ENCODE assay signal across 9 cellular contexts in genomic region chr17:7043195-7043543, GRCh38. TPM values are rescaled to one million over a fixed set of nuclear protein-coding genes. Genes with fewer than 3 reads are reported as not detected.
DNase-seq lines count a peak whose midpoint lies in the region; ATAC-seq and TF ChIP-seq lines count a peak whose summit lies in the region.
"Had no signal": no experiment of that assay in that cellular context is flagged by ENCODE, and none has a peak within 500 bp of the region (broad histone marks: within the 10 kb centered on the region; RNA-seq: fewer than 3 reads in every experiment).

No MANE protein-coding gene starts in this region.

- H3K4me1 Mint-ChIP-seq in CD4-positive, CD25-positive, alpha-beta regulatory T cell = peaks cover 12 to 60% (median 28%) of the 10 kb centered on the region in 4 donors
- H3K4me1 Mint-ChIP-seq in T-cell = peaks cover 42 to 56% (median 43%) of the 10 kb centered on the region in 3 donors

- no peak overlapping the region for H3K4me3 ChIP-seq in CD4-positive, CD25-positive, alpha-beta regulatory T cell (ENCODE audit: low read depth, low read length)
- peak overlapping the region; percentile 19 to 48 for H3K4me3 ChIP-seq in foreskin fibroblast (ENCODE audit: low read depth in 1 of 2, low read length in 2 of 2)
- H3K4me3 ChIP-seq in osteoblast (ENCODE audit: insufficient read depth, low read length) = peak overlapping the region; percentile 63

- H3K36me3 Mint-ChIP-seq in CD4-positive, CD25-positive, alpha-beta regulatory T cell = no peaks in the 10 kb centered on the region
- no peaks in the 10 kb centered on the region for H3K36me3 Mint-ChIP-seq in T-cell

- no peaks in the 10 kb centered on the region for H3K9me3 Mint-ChIP-seq in CD4-positive, CD25-positive, alpha-beta regulatory T cell
- H3K9me3 Mint-ChIP-seq in T-cell = no peaks in the 10 kb centered on the region

- no peak for ATAC-seq in CD4-positive, CD25-positive, alpha-beta regulatory T cell (ENCODE audit: low read depth in 2 of 2)
- ATAC-seq in T-cell (replicated peaks in 1 of 4) = peak in 3 of 4 experiments; percentile 2 to 9 (median 5)
- no peak for ATAC-seq in GM19035 (IDR thresholded peaks at IDR 0.05; ENCODE audit: unreplicated experiment)
- no peak for ATAC-seq in GM18870 (IDR thresholded peaks at IDR 0.05; ENCODE audit: unreplicated experiment)
- ATAC-seq in HG02642 (IDR thresholded peaks at IDR 0.05; ENCODE audit: poor library complexity, unreplicated experiment) = no peak

- H3K9me3 ChIP-seq in CD4-positive, CD25-positive, alpha-beta regulatory T cell (ENCODE audit: control insufficient read depth in 2 of 2, low read length in 2 of 2) = no peaks in the 10 kb centered on the region
- no peaks in the 10 kb centered on the region for H3K9me3 ChIP-seq in osteoblast (ENCODE audit: low read depth, low read length)

- TF ChIP-seq CTCF in foreskin fibroblast (IDR thresholded peaks at IDR 0.05; ENCODE audit: low read depth, low read length) = no peak
- TF ChIP-seq CTCF in osteoblast (IDR thresholded peaks at IDR 0.05; ENCODE audit: extremely low read depth, low read depth, low read length) = no peak

- DNase-seq in CD4-positive, CD25-positive, alpha-beta regulatory T cell = no peak
- peak in 1 of 34 experiments; percentile 28 for DNase-seq in T-cell
- DNase-seq in foreskin fibroblast = no peak
- DNase-seq in osteoblast (ENCODE audit: insufficient read length, low spot score, missing footprints) = peak; percentile 68
- no peak for DNase-seq in NCI-H82 treated with DMSO at 0.1 percent for 48 hours (lab: John Stamatoyannopoulos, UW; ENCODE audit: unreplicated experiment)

- H3K4me3 Mint-ChIP-seq in CD4-positive, CD25-positive, alpha-beta regulatory T cell = peak overlapping the region in 3 of 4 donors; percentile 69 to 87 (median 80)
- H3K4me3 Mint-ChIP-seq in T-cell = peak overlapping the region; percentile 65 to 79 (median 74)

- no peaks in the 10 kb centered on the region for H4K20me1 ChIP-seq in osteoblast (ENCODE audit: insufficient read depth, low read length)

- POLR2A ChIA-PET in T-cell (lab: Charles Lee) = no interaction called here

- CTCF ChIA-PET in T-cell (lab: Charles Lee) = no interaction called here

- peak overlapping the region; percentile 33 for H3K27ac ChIP-seq in CD4-positive, CD25-positive, alpha-beta regulatory T cell (ENCODE audit: insufficient read depth, low read length, poor library complexity, severe bottlenecking)
- no peak overlapping the region for H3K27ac ChIP-seq in osteoblast (ENCODE audit: low read depth, low read length)

- no peaks in the 10 kb centered on the region for H3K79me2 ChIP-seq in osteoblast (ENCODE audit: insufficient read depth, low read length)

- H2AFZ ChIP-seq in osteoblast (ENCODE audit: low read length) = peak overlapping the region; percentile 51

- peaks cover 32% of the 10 kb centered on the region for H3K27me3 Mint-ChIP-seq in CD4-positive, CD25-positive, alpha-beta regulatory T cell
- H3K27me3 Mint-ChIP-seq in T-cell = no peaks in the 10 kb centered on the region

- H3K36me3 ChIP-seq in CD4-positive, CD25-positive, alpha-beta regulatory T cell (ENCODE audit: control insufficient read depth, insufficient read depth, low read length) = no peaks in the 10 kb centered on the region
- no peaks in the 10 kb centered on the region for H3K36me3 ChIP-seq in osteoblast (ENCODE audit: insufficient read depth, low read length)

- peaks cover 51% of the 10 kb centered on the region for H3K4me1 ChIP-seq in CD4-positive, CD25-positive, alpha-beta regulatory T cell (ENCODE audit: control insufficient read depth, insufficient read depth, low read length, poor library complexity, severe bottlenecking)
- H3K4me1 ChIP-seq in osteoblast (ENCODE audit: insufficient read depth, low read length) = peaks cover 11% of the 10 kb centered on the region

- H3K27me3 ChIP-seq in CD4-positive, CD25-positive, alpha-beta regulatory T cell (ENCODE audit: control insufficient read depth, insufficient read depth, low read length) = no peaks in the 10 kb centered on the region
- H3K27me3 ChIP-seq in osteoblast (ENCODE audit: insufficient read depth, low read length) = peaks cover 38% of the 10 kb centered on the region

- H3K27ac Mint-ChIP-seq in CD4-positive, CD25-positive, alpha-beta regulatory T cell = peak overlapping the region in 1 of 3 donors; percentile 46
- H3K27ac Mint-ChIP-seq in T-cell = peak overlapping the region in 1 of 2 donors; percentile 80

- peak overlapping the region; percentile 78 for H3K4me2 ChIP-seq in osteoblast (ENCODE audit: insufficient read depth, low read length)

RNA-seq across cellular contexts. Expression of gene SLC16A11, which starts 0.7 kb away (rescaled TPM):
- total RNA-seq in CD4-positive, CD25-positive, alpha-beta regulatory T cell = 0.39 TPM
- polyA plus RNA-seq in CD4-positive, CD25-positive, alpha-beta regulatory T cell = 1 to 10 TPM in 1 of 4 donors, under 1 TPM in 2, not detected in 1; 0.30 to 1.2 (median 0.67) TPM
- total RNA-seq in T-cell = 1 to 10 TPM; 1.4 to 2.2 (median 1.8) TPM
- total RNA-seq in osteoblast = 0.29 and 0.36 TPM in 2 replicates
- total RNA-seq: M059J had no signal

RNA-seq across cellular contexts. Expression of gene SLC16A13, which starts 7.4 kb away (rescaled TPM):
- total RNA-seq in CD4-positive, CD25-positive, alpha-beta regulatory T cell = 3.8 TPM
- polyA plus RNA-seq in CD4-positive, CD25-positive, alpha-beta regulatory T cell = 1 to 10 TPM; 1.1 to 1.9 (median 1.5) TPM
- 10 to 100 TPM in 3 of 5 donors, 1 to 10 TPM in 2; 3.8 to 17.6 (median 15.4) TPM for total RNA-seq in T-cell
- total RNA-seq in osteoblast = 1.2 and 1.4 TPM in 2 replicates

RNA-seq across cellular contexts. Expression of gene BCL6B, which starts 20.3 kb away (rescaled TPM):
- total RNA-seq in CD4-positive, CD25-positive, alpha-beta regulatory T cell = 0.42 TPM
- not detected for polyA plus RNA-seq in CD4-positive, CD25-positive, alpha-beta regulatory T cell
- under 1 TPM in 1 of 5 donors, not detected in 4; 0.53 TPM for total RNA-seq in T-cell
- total RNA-seq in osteoblast = not detected in 2 replicates
- total RNA-seq: M059J had no signal

RNA-seq across cellular contexts. Expression of gene RNASEK, which starts 30.7 kb away (rescaled TPM):
- 128 TPM for total RNA-seq in CD4-positive, CD25-positive, alpha-beta regulatory T cell
- polyA plus RNA-seq in CD4-positive, CD25-positive, alpha-beta regulatory T cell = 100 to 1,000 TPM; 556 to 649 (median 611) TPM
- 100 to 1,000 TPM in 4 of 5 donors, 10 to 100 TPM in 1; 98.3 to 160 (median 133) TPM for total RNA-seq in T-cell
- 37.3 and 38.9 TPM in 2 replicates for total RNA-seq in osteoblast

RNA-seq across cellular contexts. Expression of gene CLEC10A, which starts 36.9 kb away (rescaled TPM):
- not detected for total RNA-seq in CD4-positive, CD25-positive, alpha-beta regulatory T cell
- polyA plus RNA-seq in CD4-positive, CD25-positive, alpha-beta regulatory T cell = not detected
- not detected for total RNA-seq in T-cell
- total RNA-seq in osteoblast = not detected in 2 replicates
- total RNA-seq: M059J had no signal

Comparison
In these comparisons a context has a peak if more than half of its experiments do, and no peak if none do; other contexts are left out.
1. ATAC-seq: peak in T-cell (3 of 4); none in CD4-positive, CD25-positive, alpha-beta regulatory T cell (0 of 2), GM19035 (single experiment), GM18870 (single experiment) and HG02642 (single experiment).